26 cellular contexts compared by ENCODE assay signal in genomic region chr1:78814176-78814575, GRCh38.
"Had no signal": no experiment of that assay in that cellular context is flagged by ENCODE, and none has a peak within 500 bp of the region (broad histone marks: within the 10 kb centered on the region; RNA-seq: fewer than 3 reads in every experiment).

No MANE protein-coding gene starts in this region.

- H3K36me3 ChIP-seq: colonic mucosa, esophagus squamous epithelium, gastrocnemius medialis, heart right ventricle, left lung, lower lobe of right lung had no signal

- H3K27me3 ChIP-seq: colonic mucosa, esophagus squamous epithelium, gastrocnemius medialis, heart right ventricle, left lung had no signal

- H3K9me3 ChIP-seq: colonic mucosa, esophagus squamous epithelium, gastrocnemius medialis, left lung, lower lobe of right lung, mucosa of descending colon had no signal

- FAIRE-seq: endometrium, islet of Langerhans, keratinocyte had no signal

- H3K27ac ChIP-seq: colonic mucosa, epithelial cell of prostate, esophagus squamous epithelium, gastrocnemius medialis, heart right ventricle, left lung, lower lobe of right lung had no signal

- ATAC-seq: effector memory CD8-positive, alpha-beta T cell; esophagus mucosa; gastrocnemius medialis; heart right ventricle; left cardiac atrium; left lung; left ventricle myocardium superior; lower lobe of right lung; mucosa of descending colon had no signal

- H3K4me1 ChIP-seq: colonic mucosa, esophagus squamous epithelium, gastrocnemius medialis, heart right ventricle, left lung, lower lobe of right lung had no signal

- H3K4me3 ChIP-seq: colonic mucosa, esophagus squamous epithelium, gastrocnemius medialis, heart right ventricle, left lung, lower lobe of right lung, mucosa of descending colon had no signal

- DNase-seq: colonic mucosa; cortex of kidney; effector CD8-positive, alpha-beta T cell; effector memory CD8-positive, alpha-beta T cell; endodermal cell; erythroblast; esophagus squamous epithelium; foreskin fibroblast; foreskin melanocyte; gastrocnemius medialis; glutamatergic neuron; head of caudate nucleus; heart right ventricle; hippocampal formation; left cardiac atrium; left lung; left ventricle myocardium superior; lower lobe of right lung; mesenchymal stem cell; mucosa of descending colon; naive B cell had no signal
